ENCODE assay signal across 8 cellular contexts in genomic region chr2:19989342-19989680, GRCh38. TPM values are rescaled to one million over a fixed set of nuclear protein-coding genes. Genes with fewer than 3 reads are reported as not detected.
A peak's percentile ranks its signal among the peaks of the same experiment; 100 is the strongest.
DNase-seq lines count a peak whose midpoint lies in the region; ATAC-seq, FAIRE-seq and TF ChIP-seq lines count a peak whose summit lies in the region.

No MANE protein-coding gene starts in this region.

- POLR2A ChIA-PET in HepG2 (lab: Yijun Ruan, JAX), result interaction anchor here (0.5 to 2.0 kb wide), 9 partner anchors 18 to 236 kb away, joined by 3 to 28 read pairs (median 8); partner anchors contain the start of genes LAPTM4A and TTC32

- peaks cover 5% of the 10 kb centered on the region for H3K36me3 Mint-ChIP-seq in activated CD8-positive, alpha-beta memory T cell treated with anti-CD3 and anti-CD28 coated beads, Interleukin-2, amount 10 ng/mL, durations not matched to agents 7 days and 5 days
- H3K36me3 Mint-ChIP-seq in activated naive CD8-positive, alpha-beta T cell treated with anti-CD3 and anti-CD28 coated beads, Interleukin-2, amount 50 U/mL, for 24 hours (ENCODE audit: low read depth), result peaks cover 21% of the 10 kb centered on the region

- H3K36me3 ChIP-seq in HepG2 (replicated peaks in 1 of 2; ENCODE audit: control insufficient read depth in 1 of 2, insufficient read depth in 2 of 2, low read length in 2 of 2) (peaks cover 3 to 8% of the 10 kb centered on the region in 2 experiments; a peak in 4 of 5 replicates), thymus (ENCODE audit: control insufficient read depth, insufficient read depth) (no peaks in the 10 kb centered on the region)

- peaks cover 21% of the 10 kb centered on the region for H3K27me3 Mint-ChIP-seq in activated CD8-positive, alpha-beta memory T cell treated with anti-CD3 and anti-CD28 coated beads, Interleukin-2, amount 10 ng/mL, durations not matched to agents 7 days and 5 days
- H3K27me3 Mint-ChIP-seq in activated naive CD8-positive, alpha-beta T cell treated with anti-CD3 and anti-CD28 coated beads, Interleukin-2, amount 50 U/mL, for 24 hours, result peaks cover 16% of the 10 kb centered on the region

- peaks cover 30% of the 10 kb centered on the region for H3K4me1 ChIP-seq in HepG2 (ENCODE audit: insufficient read depth, low read length)
- H3K4me1 ChIP-seq in thymus (ENCODE audit: control insufficient read depth, insufficient read depth, low read length), result peaks cover 9% of the 10 kb centered on the region

- peak overlapping the region; percentile 69 for H3K9ac ChIP-seq in HepG2 (ENCODE audit: insufficient read depth, low read depth, low read length)

- TF ChIP-seq EP300 in HepG2 (IDR thresholded peaks at IDR 0.05; ENCODE audit: low read depth in 2 of 2, low read length in 2 of 2), result no peak
- no peak for TF ChIP-seq EP300 in HepG2 (CRISPR knock-in tag; IDR thresholded peaks at IDR 0.05; ENCODE audit: borderline replicate concordance)

- H3K27me3 ChIP-seq in HepG2 (ENCODE audit: control insufficient read depth in 1 of 2, insufficient read depth in 2 of 2, low read length in 2 of 2) (no peaks in the 10 kb centered on the region; a peak in 1 of 5 replicates), thymus (ENCODE audit: control insufficient read depth, insufficient read depth) (peaks cover 4% of the 10 kb centered on the region)

- peak overlapping the region; percentile 55 for H2AFZ ChIP-seq in HepG2 (ENCODE audit: low read length)

- FAIRE-seq in HepG2 (lab: Jason Lieb, UNC), result no peak

- 2% methylated on average over 8 of the region's 8 CpGs for whole genome bisulfite sequencing in HepG2 (ENCODE audit: low lambda C conversion rate)
- WGBS in thymus, result 15% methylated on average over 8 of the region's 8 CpGs

- no peak for TF ChIP-seq CTCF in HepG2 (CRISPR knock-in tag; IDR thresholded peaks at IDR 0.05)

- peak overlapping the region; percentile 75 to 90 (median 78) for H3K4me3 ChIP-seq in HepG2 (replicated peaks in 1 of 3; ENCODE audit: insufficient read depth in 1 of 3, low read depth in 2 of 3, low read length in 3 of 3)
- peak overlapping the region; percentile 88 for H3K4me3 ChIP-seq in thymus (ENCODE audit: low read length)

- H3K27ac ChIP-seq in HepG2 (ENCODE audit: extremely low read length, insufficient read depth, low read length) (peak overlapping the region; percentile 70), thymus (ENCODE audit: low read depth) (no peak overlapping the region)

- in situ Hi-C loops in HepG2 (cut with HindIII; ENCODE audit: extremely low pct_ligation_motif_present, low pct_unique_long_range_greater_than_20kb), result no loop called here

- H3K9me3 Mint-ChIP-seq in activated CD8-positive, alpha-beta memory T cell treated with anti-CD3 and anti-CD28 coated beads, Interleukin-2, amount 10 ng/mL, durations not matched to agents 7 days and 5 days (ENCODE audit: low read depth), result no peaks in the 10 kb centered on the region
- H3K9me3 Mint-ChIP-seq in activated naive CD8-positive, alpha-beta T cell treated with anti-CD3 and anti-CD28 coated beads, Interleukin-2, amount 50 U/mL, for 24 hours, result no peaks in the 10 kb centered on the region

- H3K9me3 ChIP-seq in HepG2 (ENCODE audit: low read length) (no peaks in the 10 kb centered on the region), thymus (ENCODE audit: control insufficient read depth) (no peaks in the 10 kb centered on the region)

- ATAC-seq in activated CD8-positive, alpha-beta memory T cell treated with anti-CD3 and anti-CD28 coated beads, Interleukin-2, amount 10 ng/mL, durations not matched to agents 7 days and 5 days, result no peak
- no peak for ATAC-seq in activated naive CD8-positive, alpha-beta T cell treated with anti-CD3 and anti-CD28 coated beads, Interleukin-2, amount 50 U/mL, for 24 hours
- ATAC-seq in HepG2 (peak; percentile 19), HG02852 (IDR thresholded peaks at IDR 0.05; ENCODE audit: unreplicated experiment) (no peak), GM19395 (IDR thresholded peaks at IDR 0.05; ENCODE audit: unreplicated experiment) (no peak)

- TF ChIP-seq POLR2A in HepG2 (IDR thresholded peaks at IDR 0.05; ENCODE audit: insufficient read depth in 1 of 2, low read depth in 2 of 2, low read length in 2 of 2), result no peak

- intact Hi-C loops in HepG2 (cut with micrococcal nuclease; ENCODE audit: unreplicated experiment), result no loop called here

- H3K79me2 ChIP-seq in HepG2 (ENCODE audit: insufficient read depth, low read length), result peaks cover 22% of the 10 kb centered on the region

- H3K4me3 Mint-ChIP-seq in activated CD8-positive, alpha-beta memory T cell treated with anti-CD3 and anti-CD28 coated beads, Interleukin-2, amount 10 ng/mL, durations not matched to agents 7 days and 5 days, result peak overlapping the region; percentile 88
- peak overlapping the region; percentile 88 for H3K4me3 Mint-ChIP-seq in activated naive CD8-positive, alpha-beta T cell treated with anti-CD3 and anti-CD28 coated beads, Interleukin-2, amount 50 U/mL, for 24 hours

- no peak for DNase-seq in activated CD8-positive, alpha-beta memory T cell treated with anti-CD3 and anti-CD28 coated beads, Interleukin-2, amount 10 ng/mL, durations not matched to agents 7 days and 5 days
- no peak for DNase-seq in activated CD8-positive, alpha-beta memory T cell treated with anti-CD3 and anti-CD28 coated beads for 24 hours
- DNase-seq in activated naive CD8-positive, alpha-beta T cell treated with anti-CD3 and anti-CD28 coated beads, Interleukin-2, amount 50 U/mL, for 24 hours, result no peak
- no peak for DNase-seq in HepG2 (ENCODE audit: low spot score)
- no peak for DNase-seq in stimulated activated CD4-positive, alpha-beta T cell treated with anti-CD3 and anti-CD28 coated beads, Interleukin-1b, Interleukin-23, amount 100 ng/mL, for 48 hours

- peak overlapping the region; percentile 92 for H3K4me2 ChIP-seq in HepG2 (ENCODE audit: low read depth, low read length)

- CTCF ChIA-PET in activated CD8-positive, alpha-beta memory T cell treated with anti-CD3 and anti-CD28 coated beads, Interleukin-2, amount 10 ng/mL, durations not matched to agents 7 days and 5 days (lab: Charles Lee), result interaction anchor here (1.0 to 1.8 kb wide), 3 partner anchors 26 to 48 kb away, joined by 4 to 6 read pairs (median 5); no protein-coding TSS in a partner anchor
- CTCF ChIA-PET in HepG2 (lab: Yijun Ruan, JAX; ENCODE audit: low intra/inter-chr PET ratio, low total read pairs), result interaction anchor here (2.0 kb wide), 1 partner anchor 109 kb away, joined by 5 read pairs; no protein-coding TSS in a partner anchor

- peak overlapping the region; percentile 80 for H3K27ac Mint-ChIP-seq in activated CD8-positive, alpha-beta memory T cell treated with anti-CD3 and anti-CD28 coated beads, Interleukin-2, amount 10 ng/mL, durations not matched to agents 7 days and 5 days
- peak overlapping the region; percentile 77 for H3K27ac Mint-ChIP-seq in activated naive CD8-positive, alpha-beta T cell treated with anti-CD3 and anti-CD28 coated beads, Interleukin-2, amount 50 U/mL, for 24 hours

- H3K4me1 Mint-ChIP-seq in activated CD8-positive, alpha-beta memory T cell treated with anti-CD3 and anti-CD28 coated beads, Interleukin-2, amount 10 ng/mL, durations not matched to agents 7 days and 5 days, result peaks cover 28% of the 10 kb centered on the region
- H3K4me1 Mint-ChIP-seq in activated naive CD8-positive, alpha-beta T cell treated with anti-CD3 and anti-CD28 coated beads, Interleukin-2, amount 50 U/mL, for 24 hours, result peaks cover 32% of the 10 kb centered on the region

- no peak for TF ChIP-seq RAD21 in HepG2 (CRISPR knock-in tag; IDR thresholded peaks at IDR 0.05)

- BruUV-seq in HepG2 (replicated peaks; lab: Mats Ljungman, UMichigan), result no TSS peak

- no peaks in the 10 kb centered on the region for H4K20me1 ChIP-seq in HepG2 (ENCODE audit: insufficient read depth, low read length)

RNA-seq across cellular contexts. Expression of gene WDR35, which starts 0.6 kb away (rescaled TPM):
- total RNA-seq in activated CD8-positive, alpha-beta memory T cell treated with anti-CD3 and anti-CD28 coated beads, Interleukin-2, amount 10 ng/mL, durations not matched to agents 7 days and 5 days, result 1 to 10 TPM; 4.2 to 4.5 TPM
- total RNA-seq in HepG2 (2016; rRNA removed; fragmentation: Illumina TruSeq; extraction: Trizol), result 19.6 and 26.6 TPM in 2 replicates
- total RNA-seq in HepG2 (2016; cell fraction: cytosol; rRNA removed; fragmentation: Illumina TruSeq; extraction: Trizol; ENCODE audit: low read depth), result 2.4 and 2.8 TPM in 2 replicates
- total RNA-seq in HepG2 (2016; cell fraction: insoluble cytoplasmic fraction; rRNA removed; fragmentation: Illumina TruSeq; extraction: Trizol), result 19.2 and 25.7 TPM in 2 replicates
- 3.2 and 4.5 TPM in 2 replicates for total RNA-seq in HepG2 (2016; cell fraction: membrane; rRNA removed; fragmentation: Illumina TruSeq; extraction: Trizol)
- 30.6 and 31.4 TPM in 2 replicates for total RNA-seq in HepG2 (2016; cell fraction: nucleus; rRNA removed; fragmentation: Illumina TruSeq; extraction: Trizol)
- 8.2 and 11.1 TPM in 2 replicates for polyA plus RNA-seq in HepG2 (2011; rRNA removed)
- 2.8 and 4.0 TPM in 2 replicates for polyA plus RNA-seq in HepG2 (2011; cell fraction: cytosol; rRNA removed)
- 17.1 and 18.5 TPM in 2 replicates for polyA plus RNA-seq in HepG2 (2011; cell fraction: nucleus; rRNA removed)
- 6.4 and 8.8 TPM in 2 replicates for polyA plus RNA-seq in HepG2 (2012)
- polyA plus RNA-seq in HepG2 (2016; cell fraction: cytosol; fragmentation: Illumina TruSeq; extraction: Trizol; ENCODE audit: low read depth), result 0.34 and 0.38 TPM in 2 replicates
- polyA plus RNA-seq in HepG2 (2016; cell fraction: insoluble cytoplasmic fraction; fragmentation: Illumina TruSeq; extraction: Trizol; ENCODE audit: low read depth), result 10.8 and 11.7 TPM in 2 replicates
- 0.88 and 1.1 TPM in 2 replicates for polyA plus RNA-seq in HepG2 (2016; cell fraction: membrane; fragmentation: Illumina TruSeq; extraction: Trizol; ENCODE audit: low read depth)
- polyA plus RNA-seq in HepG2 (2016; cell fraction: nucleus; fragmentation: Illumina TruSeq; extraction: Trizol; ENCODE audit: insufficient read depth, low read depth), result 35.7 and 36.8 TPM in 2 replicates
- 4.9 and 7.4 TPM in 2 replicates for polyA minus RNA-seq in HepG2 (2011; rRNA and poly(A)+ RNA removed; ENCODE audit: low replicate concordance)
- 7.1 and 7.9 TPM in 2 replicates for polyA minus RNA-seq in HepG2 (2011; cell fraction: cytosol; rRNA and poly(A)+ RNA removed)
- 37.7 and 50.3 TPM in 2 replicates for polyA minus RNA-seq in HepG2 (2011; cell fraction: nucleus; rRNA and poly(A)+ RNA removed)
- polyA plus RNA-seq in thymus, result 6.9 TPM

RNA-seq across cellular contexts. Expression of gene MATN3, which starts 23.2 kb away (rescaled TPM):
- total RNA-seq in activated CD8-positive, alpha-beta memory T cell treated with anti-CD3 and anti-CD28 coated beads, Interleukin-2, amount 10 ng/mL, durations not matched to agents 7 days and 5 days, result not detected
- 19.2 and 36.1 TPM in 2 replicates for total RNA-seq in HepG2 (2016; rRNA removed; fragmentation: Illumina TruSeq; extraction: Trizol)
- total RNA-seq in HepG2 (2016; cell fraction: cytosol; rRNA removed; fragmentation: Illumina TruSeq; extraction: Trizol; ENCODE audit: low read depth), result 2.3 and 3.4 TPM in 2 replicates
- total RNA-seq in HepG2 (2016; cell fraction: insoluble cytoplasmic fraction; rRNA removed; fragmentation: Illumina TruSeq; extraction: Trizol), result 16.3 and 36.5 TPM in 2 replicates
- total RNA-seq in HepG2 (2016; cell fraction: membrane; rRNA removed; fragmentation: Illumina TruSeq; extraction: Trizol), result 10.9 and 12.3 TPM in 2 replicates
- total RNA-seq in HepG2 (2016; cell fraction: nucleus; rRNA removed; fragmentation: Illumina TruSeq; extraction: Trizol), result 68.9 and 81.8 TPM in 2 replicates
- polyA plus RNA-seq in HepG2 (2011; rRNA removed) (191 and 208 TPM in 2 replicates), thymus (0.91 TPM)
- 101 and 153 TPM in 2 replicates for polyA plus RNA-seq in HepG2 (2011; cell fraction: cytosol; rRNA removed)
- polyA plus RNA-seq in HepG2 (2011; cell fraction: nucleus; rRNA removed), result 157 and 160 TPM in 2 replicates
- polyA plus RNA-seq in HepG2 (2012), result 109 and 194 TPM in 2 replicates
- polyA plus RNA-seq in HepG2 (2016; cell fraction: cytosol; fragmentation: Illumina TruSeq; extraction: Trizol; ENCODE audit: low read depth), result 4.3 and 4.6 TPM in 2 replicates
- 26.1 and 30.5 TPM in 2 replicates for polyA plus RNA-seq in HepG2 (2016; cell fraction: insoluble cytoplasmic fraction; fragmentation: Illumina TruSeq; extraction: Trizol; ENCODE audit: low read depth)
- polyA plus RNA-seq in HepG2 (2016; cell fraction: membrane; fragmentation: Illumina TruSeq; extraction: Trizol; ENCODE audit: low read depth), result 9.4 and 10.7 TPM in 2 replicates
- polyA plus RNA-seq in HepG2 (2016; cell fraction: nucleus; fragmentation: Illumina TruSeq; extraction: Trizol; ENCODE audit: insufficient read depth, low read depth), result 150 and 151 TPM in 2 replicates
- polyA minus RNA-seq in HepG2 (2011; rRNA and poly(A)+ RNA removed; ENCODE audit: low replicate concordance), result 0.14 and 109 TPM in 2 replicates
- 73.2 and 97.4 TPM in 2 replicates for polyA minus RNA-seq in HepG2 (2011; cell fraction: cytosol; rRNA and poly(A)+ RNA removed)
- 125 and 126 TPM in 2 replicates for polyA minus RNA-seq in HepG2 (2011; cell fraction: nucleus; rRNA and poly(A)+ RNA removed)
